In genomic region chr1:30318413-30318812, GRCh38 we compare ENCODE assay signal across 18 cellular contexts.
A peak's percentile ranks its signal among the peaks of the same experiment; 100 is the strongest.
DNase-seq lines count a peak whose midpoint lies in the region; ATAC-seq, FAIRE-seq and TF ChIP-seq lines count a peak whose summit lies in the region.
"Had no signal": no experiment of that assay in that cellular context is flagged by ENCODE, and none has a peak within 500 bp of the region (broad histone marks: within the 10 kb centered on the region; RNA-seq: fewer than 3 reads in every experiment).

No MANE protein-coding gene starts in this region.

- H2BK120ac ChIP-seq in H1 (replicated peaks; ENCODE audit: low read depth, low read length): no peak overlapping the region

- no peak overlapping the region for H2AK5ac ChIP-seq in H1 (ENCODE audit: low read depth, low read length)

- no peaks in the 10 kb centered on the region for H3K27me3 ChIP-seq in GM23338 (ENCODE audit: insufficient read depth)
- no peaks in the 10 kb centered on the region for H3K27me3 ChIP-seq in Karpas-422 (ENCODE audit: low read length)
- H3K27me3 ChIP-seq in H1 (replicated peaks in 1 of 4; ENCODE audit: control insufficient read depth in 3 of 4, extremely low read depth in 1 of 4, insufficient read depth in 3 of 4, low read length in 3 of 4): no peaks in the 10 kb centered on the region
- no peaks in the 10 kb centered on the region for H3K27me3 ChIP-seq in neural progenitor cell
- H3K27me3 ChIP-seq: MG63, SJSA1 had no signal

- no peak for TF ChIP-seq POLR2A in H1 (IDR thresholded peaks at IDR 0.05; ENCODE audit: control extremely low read depth in 1 of 2, low read depth in 2 of 2, low read length in 2 of 2)

- H3K14ac ChIP-seq in H1 (ENCODE audit: insufficient read length): no peak overlapping the region

- no peak overlapping the region for H4K8ac ChIP-seq in H1 (ENCODE audit: extremely low read depth, insufficient read depth, low read length)

- H3K79me1 ChIP-seq in H1 (ENCODE audit: low read depth, low read length): no peaks in the 10 kb centered on the region

- H4K5ac ChIP-seq in H1 (ENCODE audit: insufficient read length, low read depth, low read length): no peak overlapping the region

- no peak overlapping the region for H2BK12ac ChIP-seq in H1 (ENCODE audit: low read depth, low read length)

- H3K4me2 ChIP-seq in GM23338 (no peak overlapping the region), Karpas-422 (ENCODE audit: low read depth, low read length, poor library complexity, severe bottlenecking) (no peak overlapping the region), H1 (ENCODE audit: insufficient read depth in 1 of 2, low read depth in 2 of 2, low read length in 2 of 2) (no peak overlapping the region), neural progenitor cell (no peak overlapping the region)

- no peak for FAIRE-seq in H1 (lab: Jason Lieb, UNC)
- FAIRE-seq: D721Med had no signal

- H3K36me3 Mint-ChIP-seq in GM23338 (ENCODE audit: low read depth): no peaks in the 10 kb centered on the region
- no peaks in the 10 kb centered on the region for H3K36me3 Mint-ChIP-seq in neural progenitor cell
- H3K36me3 Mint-ChIP-seq: CD8-positive, alpha-beta T cell had no signal

- H3K56ac ChIP-seq in H1 (replicated peaks; ENCODE audit: insufficient read length, low read depth, low read length): no peak overlapping the region

- no peak overlapping the region for H2BK15ac ChIP-seq in H1 (ENCODE audit: low read length)

- TF ChIP-seq RAD21 in H1 (IDR thresholded peaks at IDR 0.05 in 1 of 2, conservative IDR thresholded peaks at IDR 0.05 in 1 of 2; ENCODE audit: low read depth in 2 of 2, low read length in 2 of 2): peak; percentile 19 to 26; a peak in 2 of 4 replicates

- ATAC-seq in GM23338: peak; percentile 74
- ATAC-seq in HG02973 (IDR thresholded peaks at IDR 0.05; ENCODE audit: unreplicated experiment): no peak
- ATAC-seq: CD8-positive, alpha-beta T cell; PC-3 had no signal

- H3K4me3 ChIP-seq in GM23338 (no peak overlapping the region), Karpas-422 (ENCODE audit: low read length) (no peak overlapping the region), H1 (ENCODE audit: extremely low read depth in 1 of 4, insufficient read depth in 2 of 4, low read depth in 3 of 4, low read length in 4 of 4) (no peak overlapping the region), neural progenitor cell (no peak overlapping the region)
- H3K4me3 ChIP-seq: MG63, SJSA1 had no signal

- CTCF ChIA-PET in H1 (lab: Charles Lee; ENCODE audit: partially characterized antibody): interaction anchor here (1.1 to 2.8 kb wide), 3 partner anchors 11 to 62 kb away, joined by 3 to 10 read pairs (median 3); no protein-coding TSS in a partner anchor

- H3K27ac Mint-ChIP-seq in GM23338: no peak overlapping the region
- peak overlapping the region; percentile 21 for H3K27ac Mint-ChIP-seq in neural progenitor cell
- H3K27ac Mint-ChIP-seq: CD8-positive, alpha-beta T cell had no signal

- no peaks in the 10 kb centered on the region for H3K4me1 ChIP-seq in GM23338 (ENCODE audit: insufficient read depth)
- no peaks in the 10 kb centered on the region for H3K4me1 ChIP-seq in Karpas-422 (ENCODE audit: low read length)
- H3K4me1 ChIP-seq in H1 (replicated peaks in 1 of 4; ENCODE audit: control insufficient read depth in 3 of 4, insufficient read depth in 4 of 4, low read length in 3 of 4): no peaks in the 10 kb centered on the region; a peak in 1 of 7 replicates
- peaks cover 8% of the 10 kb centered on the region for H3K4me1 ChIP-seq in neural progenitor cell
- H3K4me1 ChIP-seq: SJSA1 had no signal

- no peak overlapping the region for H3K23ac ChIP-seq in H1 (ENCODE audit: insufficient read length)

- TF ChIP-seq CTCF in GM23338 (conservative IDR thresholded peaks at IDR 0.05; ENCODE audit: low read depth in 2 of 2) (peak; percentile 15 to 23; a peak in 3 of 4 replicates), H1 (IDR thresholded peaks at IDR 0.05; ENCODE audit: control extremely low read depth in 1 of 3, insufficient read depth in 1 of 3, low read depth in 1 of 3, low read length in 3 of 3) (peak; percentile 7 to 30 (median 28); a peak in 2 of 4 replicates), neural progenitor cell (IDR thresholded peaks at IDR 0.05) (peak; percentile 5)

- no peak overlapping the region for H2BK5ac ChIP-seq in H1 (ENCODE audit: low read depth, low read length)

- H3K9ac ChIP-seq in Karpas-422 (ENCODE audit: low read length) (no peak overlapping the region), H1 (replicated peaks in 1 of 4; ENCODE audit: extremely low read depth in 1 of 4, low read depth in 3 of 4, low read length in 3 of 4) (no peak overlapping the region), neural progenitor cell (no peak overlapping the region)

- TF ChIP-seq EP300 in H1 (IDR thresholded peaks at IDR 0.05; ENCODE audit: borderline replicate concordance in 1 of 2, low read depth in 2 of 2, low read length in 2 of 2): no peak

- H3K9me2 ChIP-seq in GM23338 (ENCODE audit: insufficient read depth) (no peaks in the 10 kb centered on the region), Karpas-422 (replicated peaks; ENCODE audit: insufficient read depth, low read length) (no peaks in the 10 kb centered on the region)

- peaks cover 7% of the 10 kb centered on the region; the same call in 2 of the 3 replicates for H3K9me3 Mint-ChIP-seq in GM23338
- no peaks in the 10 kb centered on the region for H3K9me3 Mint-ChIP-seq in neural progenitor cell
- H3K9me3 Mint-ChIP-seq: CD8-positive, alpha-beta T cell had no signal

- no peaks in the 10 kb centered on the region; the same call in 2 of the 3 replicates for H3K4me1 Mint-ChIP-seq in GM23338
- H3K4me1 Mint-ChIP-seq in neural progenitor cell: peaks cover 29% of the 10 kb centered on the region

- H3K4ac ChIP-seq in H1 (replicated peaks; ENCODE audit: insufficient read length, low read depth, low read length): no peak overlapping the region

- H3K36me3 ChIP-seq in GM23338 (ENCODE audit: insufficient read depth): no peaks in the 10 kb centered on the region
- no peaks in the 10 kb centered on the region for H3K36me3 ChIP-seq in Karpas-422 (ENCODE audit: insufficient read depth, low read length)
- no peaks in the 10 kb centered on the region for H3K36me3 ChIP-seq in H1 (ENCODE audit: control insufficient read depth in 2 of 4, insufficient read depth in 4 of 4, low read length in 3 of 4)
- H3K36me3 ChIP-seq in neural progenitor cell: no peaks in the 10 kb centered on the region
- H3K36me3 ChIP-seq: MG63, SJSA1 had no signal

- H3F3A ChIP-seq in GM23338 (replicated peaks; ENCODE audit: low read depth) (no peaks in the 10 kb centered on the region), neural progenitor cell (ENCODE audit: low read depth) (no peaks in the 10 kb centered on the region)

- H3K9me3 ChIP-seq in Karpas-422 (ENCODE audit: low read length): no peaks in the 10 kb centered on the region
- H3K9me3 ChIP-seq in H1 (ENCODE audit: insufficient read depth in 2 of 2, low read depth in 1 of 2, low read length in 1 of 2): no peaks in the 10 kb centered on the region
- H3K9me3 ChIP-seq in neural progenitor cell (ENCODE audit: low read depth): no peaks in the 10 kb centered on the region
- H3K9me3 ChIP-seq: MG63, SJSA1 had no signal

- H3K27me3 Mint-ChIP-seq in GM23338 (ENCODE audit: insufficient read depth, low read depth, poor library complexity): peaks cover 16% of the 10 kb centered on the region
- H3K27me3 Mint-ChIP-seq in neural progenitor cell (ENCODE audit: insufficient read depth, low read depth): peaks cover 17% of the 10 kb centered on the region

- H2BK20ac ChIP-seq in H1 (ENCODE audit: low read length): no peak overlapping the region

- H4K20me1 ChIP-seq in GM23338 (replicated peaks; ENCODE audit: insufficient read depth) (no peaks in the 10 kb centered on the region), Karpas-422 (ENCODE audit: insufficient read depth, low read depth, low read length) (0 out of 2 replicates have a peak, but pooled peaks cover 4% of the 10 kb centered on the region), H1 (replicated peaks in 1 of 2; ENCODE audit: control insufficient read depth in 1 of 2, insufficient read depth in 2 of 2, low read length in 2 of 2) (no peaks in the 10 kb centered on the region), neural progenitor cell (ENCODE audit: low read depth) (no peaks in the 10 kb centered on the region)

- H2AFZ ChIP-seq in GM23338: no peak overlapping the region
- H2AFZ ChIP-seq in Karpas-422 (ENCODE audit: low read length): no peak overlapping the region
- no peak overlapping the region for H2AFZ ChIP-seq in H1 (ENCODE audit: low read length)
- no peak overlapping the region for H2AFZ ChIP-seq in neural progenitor cell (replicated peaks)

- POLR2A ChIA-PET in H1 (lab: Charles Lee; ENCODE audit: partially characterized antibody): no interaction called here

- no peak overlapping the region for H3K4me3 Mint-ChIP-seq in GM23338
- H3K4me3 Mint-ChIP-seq in neural progenitor cell: no peak overlapping the region
- H3K4me3 Mint-ChIP-seq: CD8-positive, alpha-beta T cell had no signal

- no peaks in the 10 kb centered on the region for H3K23me2 ChIP-seq in H1 (ENCODE audit: low read depth, low read length)

- H3K79me2 ChIP-seq in GM23338 (replicated peaks; ENCODE audit: insufficient read depth): no peaks in the 10 kb centered on the region
- H3K79me2 ChIP-seq in Karpas-422 (ENCODE audit: low read length): no peaks in the 10 kb centered on the region
- no peaks in the 10 kb centered on the region for H3K79me2 ChIP-seq in H1 (ENCODE audit: control insufficient read depth in 1 of 2, insufficient read depth in 2 of 2, low read length in 2 of 2)
- H3K79me2 ChIP-seq in neural progenitor cell (ENCODE audit: low read depth): no peaks in the 10 kb centered on the region

- peak; percentile 35 for DNase-seq in GM23338 (ENCODE audit: low spot score)
- peak; percentile 56 for DNase-seq in Karpas-422
- DNase-seq in H1 (ENCODE audit: low read depth in 1 of 2, low spot score in 2 of 2): peak in 1 of 2 experiments; percentile 48
- DNase-seq in neural progenitor cell (ENCODE audit: low spot score): no peak
- DNase-seq in inferior parietal cortex (ENCODE audit: extremely low spot score): no peak
- no peak for DNase-seq in hepatic stellate cell (ENCODE audit: low spot score)
- DNase-seq: DMS79, MG63, NCI-H1092, NCI-H146, NCI-H2107, NCI-H345, PC-3, SW 1271 had no signal

- WGBS in H1 (ENCODE audit: extremely low coverage in 1 of 2, insufficient coverage in 1 of 2, insufficient read length in 1 of 2, insufficient replicate concordance in 2 of 2, low coverage in 1 of 2, low lambda C conversion rate in 2 of 2, missing lambda C conversion rate in 1 of 2), 2 experiments: 70% methylated on average over 8 of the region's 8 CpGs; no CpG with 5 or more reads in 1 of the 2 experiments

- H3K18ac ChIP-seq in H1 (ENCODE audit: extremely low read depth, low read length): no peak overlapping the region

- no peak overlapping the region for H4K91ac ChIP-seq in H1 (replicated peaks; ENCODE audit: insufficient read length, low read length)

- H3K27ac ChIP-seq in GM23338 (ENCODE audit: low read depth) (no peak overlapping the region), Karpas-422 (ENCODE audit: low read length) (no peak overlapping the region), H1 (ENCODE audit: low read depth, low read length) (no peak overlapping the region), neural progenitor cell (no peak overlapping the region)
- H3K27ac ChIP-seq: SJSA1 had no signal

TF ChIP-seq in GM23338, 12 proteins besides CTCF, POLR2A, EP300 and RAD21 (continues in another document):
- TF ChIP-seq CREB1 (CRISPR knock-in tag; IDR thresholded peaks at IDR 0.05; ENCODE audit: low read depth): no peak

TF ChIP-seq in H1, 55 proteins besides CTCF, POLR2A, EP300 and RAD21 (continues in another document):
- TF ChIP-seq SRF (IDR thresholded peaks at IDR 0.05; ENCODE audit: low read depth, low read length): no peak

Comparison
In these comparisons a context has a peak if more than half of its experiments do, and no peak if none do; other contexts are left out.
1. DNase-seq: peak in GM23338 (single experiment) and Karpas-422 (single experiment); none in neural progenitor cell (single experiment), inferior parietal cortex (single experiment) and hepatic stellate cell (single experiment).
2. Peak in every context shown above with its lines, with median percentiles within 50 percentile points of each other: CTCF ChIP-seq.